Comparison of ENCODE assay signal across 24 cellular contexts in the genomic region with DNA sequence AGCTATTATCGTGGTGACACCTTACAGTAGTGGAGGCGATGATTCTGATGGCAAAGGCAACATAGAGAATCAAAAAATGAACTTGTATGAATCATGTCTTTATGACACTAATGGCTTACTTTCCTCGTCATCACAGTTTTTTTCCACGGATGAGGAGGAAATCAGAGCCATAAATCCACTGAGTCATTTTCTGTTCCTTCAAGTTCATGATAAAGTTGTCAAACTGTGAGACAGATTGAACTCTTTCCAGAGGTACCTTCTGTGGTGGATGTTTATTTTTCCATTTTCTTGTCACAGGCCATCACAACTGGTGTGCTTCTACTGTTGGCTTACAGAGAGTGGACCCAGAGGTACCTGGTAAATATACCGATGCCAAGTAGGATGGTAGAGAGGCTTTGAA. TPM values are rescaled to one million over a fixed set of nuclear protein-coding genes. Genes with fewer than 3 reads are reported as not detected.
A peak's percentile ranks its signal among the peaks of the same experiment; 100 is the strongest.
DNase-seq lines count a peak whose midpoint lies in the region; ATAC-seq, FAIRE-seq and TF ChIP-seq lines count a peak whose summit lies in the region.
"Had no signal": no experiment of that assay in that cellular context is flagged by ENCODE, and none has a peak within 500 bp of the region (broad histone marks: within the 10 kb centered on the region; RNA-seq: fewer than 3 reads in every experiment).

No MANE protein-coding gene starts in this region.

- peak overlapping the region; percentile 56; the same call in 1 of the 2 replicates for H4K91ac ChIP-seq in IMR-90 (ENCODE audit: insufficient read depth, low read depth, low read length)

- no peaks in the 10 kb centered on the region for H3K79me2 ChIP-seq in astrocyte (ENCODE audit: insufficient read depth, low read length)

- no peak overlapping the region for H3K27ac Mint-ChIP-seq in astrocyte (ENCODE audit: unreplicated experiment)
- H3K27ac Mint-ChIP-seq: activated CD4-positive, alpha-beta T cell treated with anti-CD3 and anti-CD28 coated beads, Interleukin-2, amount 10 ng/mL, durations not matched to agents 24 days and 14 days; naive thymus-derived CD8-positive, alpha-beta T cell had no signal

- dilution Hi-C loops in IMR-90 (cut with HindIII; ENCODE audit: low sequenced_read_pairs, unreplicated experiment): no loop called here

- TF ChIP-seq CTCF in IMR-90 (conservative IDR thresholded peaks at IDR 0.05; ENCODE audit: low read depth, low read length): no peak
- TF ChIP-seq CTCF in astrocyte (IDR thresholded peaks at IDR 0.05; ENCODE audit: insufficient read depth, low read depth, low read length): no peak
- no peak for TF ChIP-seq CTCF in foreskin keratinocyte (conservative IDR thresholded peaks at IDR 0.05)

- H3K4me2 ChIP-seq in IMR-90 (ENCODE audit: low read depth, low read length) (no peak overlapping the region), astrocyte (ENCODE audit: low read length) (peak overlapping the region; percentile 20)

- H3K4me1 ChIP-seq in IMR-90 (ENCODE audit: control insufficient read depth, insufficient read depth, low read length) (peaks cover 11% of the 10 kb centered on the region), astrocyte (ENCODE audit: insufficient read depth, low read length) (peaks cover 9% of the 10 kb centered on the region), foreskin keratinocyte (no peaks in the 10 kb centered on the region), small intestine (ENCODE audit: control insufficient read depth in 2 of 2, insufficient read depth in 1 of 2, low read depth in 1 of 2, low read length in 1 of 2) (no peaks in the 10 kb centered on the region)
- H3K4me1 ChIP-seq: psoas muscle, upper lobe of left lung had no signal

- H3K27ac ChIP-seq in IMR-90 (ENCODE audit: insufficient read depth, low read length) (no peak overlapping the region), astrocyte (ENCODE audit: low read depth, low read length) (peak overlapping the region; percentile 8), foreskin keratinocyte (no peak overlapping the region), small intestine (ENCODE audit: low read depth in 1 of 2, low read length in 1 of 2) (no peak overlapping the region)
- H3K27ac ChIP-seq: gastroesophageal sphincter, psoas muscle, upper lobe of left lung had no signal

- H3K14ac ChIP-seq in IMR-90 (replicated peaks; ENCODE audit: low read depth, low read length): no peak overlapping the region

- no peak for TF ChIP-seq RAD21 in IMR-90 (IDR thresholded peaks at IDR 0.05; ENCODE audit: low read length)

- H3K9me3 ChIP-seq in IMR-90 (ENCODE audit: control insufficient read depth, insufficient read depth, low read length): peaks cover 9% of the 10 kb centered on the region
- no peaks in the 10 kb centered on the region for H3K9me3 ChIP-seq in astrocyte (ENCODE audit: insufficient read depth, low read depth, low read length)
- H3K9me3 ChIP-seq in small intestine (ENCODE audit: control insufficient read depth, low read depth): no peaks in the 10 kb centered on the region

- no peaks in the 10 kb centered on the region for H3K36me3 Mint-ChIP-seq in astrocyte (ENCODE audit: low read depth, unreplicated experiment)

- H2AK5ac ChIP-seq in IMR-90 (ENCODE audit: low read depth, low read length): no peak overlapping the region

- CTCF ChIA-PET in IMR-90 (lab: Yijun Ruan, JAX): interaction anchor here (0.6 kb wide), 1 partner anchor 58 kb away, joined by 3 read pairs; no protein-coding TSS in a partner anchor

- in situ Hi-C loops in IMR-90 (cut with MboI; ENCODE audit: low sequenced_read_pairs): no loop called here

- H3K27me3 ChIP-seq in IMR-90 (ENCODE audit: control insufficient read depth, insufficient read depth, low read length): no peaks in the 10 kb centered on the region
- no peaks in the 10 kb centered on the region for H3K27me3 ChIP-seq in astrocyte (ENCODE audit: insufficient read depth, low read length)
- no peaks in the 10 kb centered on the region for H3K27me3 ChIP-seq in foreskin keratinocyte
- no peaks in the 10 kb centered on the region for H3K27me3 ChIP-seq in small intestine (ENCODE audit: control insufficient read depth in 2 of 2, insufficient read depth in 2 of 2, low read length in 2 of 2)
- H3K27me3 ChIP-seq: gastroesophageal sphincter, upper lobe of left lung had no signal

- H4K20me1 ChIP-seq in IMR-90 (ENCODE audit: insufficient read depth, low read length) (no peaks in the 10 kb centered on the region), astrocyte (ENCODE audit: insufficient read depth, low read length) (no peaks in the 10 kb centered on the region)

- H3K23ac ChIP-seq in IMR-90 (ENCODE audit: low read depth, low read length): peak overlapping the region; percentile 17; the same call in 1 of the 2 replicates

- peaks cover 3% of the 10 kb centered on the region for H3K9me1 ChIP-seq in IMR-90 (ENCODE audit: insufficient read depth, low read length)

- no peak overlapping the region for H2AK9ac ChIP-seq in IMR-90 (replicated peaks; ENCODE audit: low read depth, low read length, poor library complexity)

- no peaks in the 10 kb centered on the region for H3K36me3 ChIP-seq in IMR-90 (ENCODE audit: control insufficient read depth, insufficient read depth, low read length)
- no peaks in the 10 kb centered on the region for H3K36me3 ChIP-seq in astrocyte (ENCODE audit: insufficient read depth, low read length)
- no peaks in the 10 kb centered on the region for H3K36me3 ChIP-seq in small intestine (ENCODE audit: control insufficient read depth in 2 of 2, insufficient read depth in 2 of 2, low read length in 2 of 2)
- H3K36me3 ChIP-seq: gastroesophageal sphincter, upper lobe of left lung had no signal

- H2AFZ ChIP-seq in IMR-90 (replicated peaks; ENCODE audit: low read length, poor library complexity): no peak overlapping the region
- no peak overlapping the region for H2AFZ ChIP-seq in astrocyte (ENCODE audit: low read depth, low read length)

- POLR2A ChIA-PET in IMR-90 (lab: Charles Lee; ENCODE audit: unreplicated experiment): no interaction called here

- peaks cover 16% of the 10 kb centered on the region for H3K4me1 Mint-ChIP-seq in astrocyte (ENCODE audit: low read depth, unreplicated experiment)

- BruUV-seq in IMR-90 (replicated peaks; lab: Mats Ljungman, UMichigan): no TSS peak

- H4K8ac ChIP-seq in IMR-90 (ENCODE audit: low read depth in 2 of 2, low read length in 2 of 2): peak overlapping the region in 1 of 2 experiments; percentile 17; a peak in 1 of 4 replicates

- H2BK120ac ChIP-seq in IMR-90 (ENCODE audit: low read depth, low read length): peak overlapping the region; percentile 8; the same call in 1 of the 2 replicates

- H3K56ac ChIP-seq in IMR-90 (ENCODE audit: extremely low read depth, insufficient read depth, low read length): no peak overlapping the region

- no peaks in the 10 kb centered on the region for H3K27me3 Mint-ChIP-seq in astrocyte (ENCODE audit: low read depth, unreplicated experiment)

- peak overlapping the region; percentile 36; the same call in 1 of the 2 replicates for H4K5ac ChIP-seq in IMR-90 (ENCODE audit: low read depth, low read length)

- H3K4ac ChIP-seq in IMR-90 (ENCODE audit: low read depth, low read length): no peak overlapping the region; the same call in 1 of the 2 replicates

- intact Hi-C loops in IMR-90 (cut with micrococcal nuclease): no loop called here

- ATAC-seq in IMR-90 (ENCODE audit: low read depth): no peak
- ATAC-seq in foreskin keratinocyte: peak; percentile 67
- ATAC-seq in HG03159 (IDR thresholded peaks at IDR 0.05; ENCODE audit: unreplicated experiment): no peak
- ATAC-seq: gastroesophageal sphincter; naive thymus-derived CD8-positive, alpha-beta T cell; psoas muscle had no signal

- TF ChIP-seq POLR2A in IMR-90 (IDR thresholded peaks at IDR 0.05; ENCODE audit: low read depth, low read length): no peak

- H2BK5ac ChIP-seq in IMR-90 (ENCODE audit: low read depth, low read length, poor library complexity, severe bottlenecking): peak overlapping the region; percentile 1

- DNase-seq in IMR-90 (peak; percentile 87), astrocyte (ENCODE audit: low read depth) (peak; percentile 87), foreskin keratinocyte (peak; percentile 49 to 83), small intestine (peak; percentile 81), NK-92 (lab: John Stamatoyannopoulos, UW; ENCODE audit: unreplicated experiment) (no peak), NCI-H748 treated with DMSO at 0.1 percent for 48 hours (lab: John Stamatoyannopoulos, UW) (no peak), NCI-H1092 treated with DMSO at 0.1 percent for 48 hours (lab: John Stamatoyannopoulos, UW) (no peak)
- DNase-seq: activated CD4-positive, alpha-beta T cell treated with anti-CD3 and anti-CD28 coated beads, Interleukin-2, amount 10 ng/mL, durations not matched to agents 24 days and 14 days; activated CD8-positive, alpha-beta memory T cell treated with anti-CD3 and anti-CD28 coated beads, Interleukin-2, amount 50 U/mL, for 4 hours; activated gamma-delta T cell; amniotic stem cell; DMS 273 treated with DMSO at 0.1 percent for 48 hours; mammary epithelial cell; naive thymus-derived CD8-positive, alpha-beta T cell; NCI-H2029; NCI-H526 treated with DMSO at 0.1 percent for 48 hours; psoas muscle; stimulated activated naive CD4-positive, alpha-beta T cell treated with Interleukin-2 at 50 U/mL for 16 hours; upper lobe of left lung had no signal

- H2BK20ac ChIP-seq in IMR-90 (ENCODE audit: low read depth, low read length): no peak overlapping the region

- H3K18ac ChIP-seq in IMR-90 (ENCODE audit: low read depth, low read length): peak overlapping the region; percentile 50; the same call in 1 of the 2 replicates

- H3K9ac ChIP-seq in IMR-90 (ENCODE audit: low read depth, low read length): no peak overlapping the region
- H3K9ac ChIP-seq in astrocyte (ENCODE audit: low read length): no peak overlapping the region

- H3K9me3 Mint-ChIP-seq in astrocyte (ENCODE audit: unreplicated experiment): peaks cover 9% of the 10 kb centered on the region

- no peak for FAIRE-seq in astrocyte (lab: Jason Lieb, UNC)
- no peak for FAIRE-seq in small intestine (lab: Jason Lieb, UNC)
- FAIRE-seq: H1, TTC549 had no signal

- 71% methylated on average over 3 of the region's 5 CpGs; no CpG with 5 or more reads in 1 of the 2 experiments for WGBS in IMR-90 (ENCODE audit: extremely low coverage in 2 of 2, insufficient read length in 1 of 2), 2 experiments
- WGBS in small intestine, 3 donors: 24 to 53% (median 38%) methylated on average over 5 of the region's 5 CpGs

- no peaks in the 10 kb centered on the region for H3K79me1 ChIP-seq in IMR-90 (ENCODE audit: low read depth in 1 of 2, low read length in 2 of 2)

- H3K4me3 ChIP-seq in IMR-90 (ENCODE audit: insufficient read depth, low read depth, low read length) (no peak overlapping the region), astrocyte (ENCODE audit: insufficient read depth, low read depth, low read length) (no peak overlapping the region), small intestine (ENCODE audit: low read depth in 1 of 2, low read length in 2 of 2) (no peak overlapping the region)
- H3K4me3 ChIP-seq: gastroesophageal sphincter, psoas muscle, upper lobe of left lung had no signal

- peak overlapping the region; percentile 9; the same call in 1 of the 3 replicates for H2BK15ac ChIP-seq in IMR-90 (ENCODE audit: low read depth, low read length)

- no peak overlapping the region for H3K4me3 Mint-ChIP-seq in astrocyte (ENCODE audit: unreplicated experiment)
- H3K4me3 Mint-ChIP-seq: activated CD4-positive, alpha-beta T cell treated with anti-CD3 and anti-CD28 coated beads, Interleukin-2, amount 10 ng/mL, durations not matched to agents 24 days and 14 days; naive thymus-derived CD8-positive, alpha-beta T cell had no signal

RNA-seq across cellular contexts. Expression of a gene that starts 8.5 kb away (rescaled TPM):
- total RNA-seq in IMR-90 (2012; rRNA removed): not detected in 2 replicates
- polyA plus RNA-seq in IMR-90 (2012; rRNA removed): not detected in 2 replicates
- polyA plus RNA-seq in IMR-90 (2012; cell fraction: cytosol; rRNA removed): not detected in 2 replicates
- polyA plus RNA-seq in IMR-90 (2012; cell fraction: nucleus; rRNA removed; ENCODE audit: low replicate concordance): not detected in 2 replicates
- not detected in 2 replicates for total RNA-seq in astrocyte
- total RNA-seq in foreskin keratinocyte: not detected in 2 replicates
- not detected in 2 replicates for polyA plus RNA-seq in foreskin keratinocyte
- not detected for polyA plus RNA-seq in small intestine
- total RNA-seq: activated CD4-positive, alpha-beta T cell treated with anti-CD3 and anti-CD28 coated beads, Interleukin-2, amount 10 ng/mL, durations not matched to agents 24 days and 14 days; gastroesophageal sphincter; H1; mammary epithelial cell; naive thymus-derived CD8-positive, alpha-beta T cell; psoas muscle had no signal
- polyA plus RNA-seq: BJ; H1; mammary epithelial cell; naive thymus-derived CD8-positive, alpha-beta T cell; psoas muscle had no signal

RNA-seq across cellular contexts. Expression of a gene that starts 41.4 kb away (rescaled TPM):
- total RNA-seq in IMR-90 (2012; rRNA removed) (9.2 and 9.7 TPM in 2 replicates), astrocyte (21.5 and 24.0 TPM in 2 replicates), foreskin keratinocyte (6.1 and 7.7 TPM in 2 replicates)
- polyA plus RNA-seq in IMR-90 (2012; rRNA removed) (2.6 and 3.3 TPM in 2 replicates), foreskin keratinocyte (2.1 and 2.7 TPM in 2 replicates), small intestine (10 to 100 TPM; 35.9 to 99.1 (median 50.9) TPM)
- 1.3 and 1.5 TPM in 2 replicates for polyA plus RNA-seq in IMR-90 (2012; cell fraction: cytosol; rRNA removed)
- 2.7 and 23.1 TPM in 2 replicates for polyA plus RNA-seq in IMR-90 (2012; cell fraction: nucleus; rRNA removed; ENCODE audit: low replicate concordance)
- polyA plus RNA-seq: naive thymus-derived CD8-positive, alpha-beta T cell had no signal

Comparison
In these comparisons a context has a peak if more than half of its experiments do, and no peak if none do; other contexts are left out.
1. DNase-seq: peak in IMR-90 (single experiment), astrocyte (single experiment), foreskin keratinocyte (2 of 2) and small intestine (single experiment); none in NK-92 (single experiment), NCI-H748 treated with DMSO at 0.1 percent for 48 hours (single experiment) and NCI-H1092 treated with DMSO at 0.1 percent for 48 hours (single experiment).